Comparison of ENCODE assay signal across 21 cellular contexts in genomic region chr5:136164226-136164625, GRCh38. TPM values are rescaled to one million over a fixed set of nuclear protein-coding genes. Genes with fewer than 3 reads are reported as not detected.
DNase-seq lines count a peak whose midpoint lies in the region; ATAC-seq, FAIRE-seq and TF ChIP-seq lines count a peak whose summit lies in the region.
"Had no signal": no experiment of that assay in that cellular context is flagged by ENCODE, and none has a peak within 500 bp of the region (broad histone marks: within the 10 kb centered on the region; RNA-seq: fewer than 3 reads in every experiment).

No MANE protein-coding gene starts in this region.

- WGBS in GM12878 (ENCODE audit: insufficient coverage, insufficient replicate concordance, low lambda C conversion rate, missing lambda C conversion rate): 91% methylated on average over 1 of the region's 1 CpG
- WGBS in sigmoid colon, 2 donors: 90 to 91% methylated on average over 1 of the region's 1 CpG

- no peak overlapping the region for H3K4me3 Mint-ChIP-seq in activated CD4-positive, alpha-beta memory T cell treated with anti-CD3 and anti-CD28 coated beads for 36 hours
- H3K4me3 Mint-ChIP-seq in activated T-cell treated with anti-CD3 and anti-CD28 coated beads, Interleukin-2, amount 50 U/mL, for 4 hours: no peak overlapping the region
- H3K4me3 Mint-ChIP-seq: GM23338 had no signal

- H3K79me2 ChIP-seq in GM12878 (ENCODE audit: control insufficient read depth, insufficient read depth, low read length): no peaks in the 10 kb centered on the region; the same call in 1 of the 2 replicates

- H3K4me1 ChIP-seq in GM12878 (ENCODE audit: control insufficient read depth, insufficient read depth, low read length) (peaks cover 8% of the 10 kb centered on the region; the same call in 1 of the 2 replicates), sigmoid colon (peaks cover 0 to 18% (median 10%) of the 10 kb centered on the region in 4 donors)

- SMC1A ChIA-PET in GM12878 (lab: Charles Lee; ENCODE audit: uncharacterized antibody, unreplicated experiment): interaction anchor here (0.7 to 3.6 kb wide), 12 partner anchors 16 to 186 kb away, joined by 3 to 12 read pairs (median 3); partner anchors contain the start of gene SMAD5

- H2AFZ ChIP-seq in GM12878 (ENCODE audit: control insufficient read depth, low read depth, low read length): no peak overlapping the region
- H2AFZ ChIP-seq: GM23338 had no signal

- no peaks in the 10 kb centered on the region for H3K27me3 ChIP-seq in GM12878 (replicated peaks in 1 of 2; ENCODE audit: control insufficient read depth in 2 of 2, insufficient read depth in 2 of 2, low read length in 1 of 2)
- no peaks in the 10 kb centered on the region for H3K27me3 ChIP-seq in sigmoid colon

- H3K36me3 Mint-ChIP-seq in activated CD4-positive, alpha-beta memory T cell treated with anti-CD3 and anti-CD28 coated beads for 36 hours: peaks cover 5% of the 10 kb centered on the region
- H3K36me3 Mint-ChIP-seq in activated T-cell treated with anti-CD3 and anti-CD28 coated beads, Interleukin-2, amount 50 U/mL, for 4 hours (ENCODE audit: insufficient read depth): peaks cover 8% of the 10 kb centered on the region

- POLR2A ChIA-PET in GM12878 (lab: Charles Lee): interaction anchor here (0.5 kb wide), 1 partner anchor 39 kb away, joined by 3 read pairs; no protein-coding TSS in a partner anchor
- POLR2A ChIA-PET in activated CD4-positive, alpha-beta memory T cell treated with anti-CD3 and anti-CD28 coated beads for 36 hours (lab: Charles Lee): no interaction called here

- CTCF ChIA-PET in GM12878 (lab: Yijun Ruan, JAX): interaction anchor here (0.8 to 1.7 kb wide), 6 partner anchors 8 to 101 kb away, joined by 3 to 16 read pairs (median 4); no protein-coding TSS in a partner anchor
- CTCF ChIA-PET in activated CD4-positive, alpha-beta memory T cell treated with anti-CD3 and anti-CD28 coated beads for 36 hours (lab: Charles Lee): no interaction called here

- H3K4me3 ChIP-seq in GM12878 (no peak overlapping the region), sigmoid colon (no peak overlapping the region)
- H3K4me3 ChIP-seq: GM23338, K562 had no signal

- no peak for TF ChIP-seq EP300 in GM12878 (IDR thresholded peaks at IDR 0.05; ENCODE audit: borderline replicate concordance in 1 of 2, control insufficient read depth in 1 of 2, low read depth in 2 of 2, low read length in 2 of 2)
- no peak for TF ChIP-seq EP300 in sigmoid colon (IDR thresholded peaks at IDR 0.05)

- H3K27ac ChIP-seq in GM12878 (ENCODE audit: control insufficient read depth, insufficient read depth): no peak overlapping the region
- no peak overlapping the region for H3K27ac ChIP-seq in sigmoid colon
- H3K27ac ChIP-seq: HL-60 had no signal

- intact Hi-C loops in GM12878 (cut with micrococcal nuclease; ENCODE audit: unreplicated experiment): no loop called here
- intact Hi-C loops in activated CD4-positive, alpha-beta memory T cell treated with anti-CD3 and anti-CD28 coated beads for 36 hours (cut with micrococcal nuclease): no loop called here
- intact Hi-C loops in sigmoid colon (cut with DNase I): no loop called here

- TF ChIP-seq POLR2A in GM12878 (IDR thresholded peaks at IDR 0.05; ENCODE audit: low read depth, low read length) (no peak), sigmoid colon (IDR thresholded peaks at IDR 0.05) (no peak)

- no peaks in the 10 kb centered on the region for H4K20me1 ChIP-seq in GM12878 (ENCODE audit: control insufficient read depth, insufficient read depth)

- H3K9me3 Mint-ChIP-seq in activated CD4-positive, alpha-beta memory T cell treated with anti-CD3 and anti-CD28 coated beads for 36 hours: no peaks in the 10 kb centered on the region
- no peaks in the 10 kb centered on the region for H3K9me3 Mint-ChIP-seq in activated T-cell treated with anti-CD3 and anti-CD28 coated beads, Interleukin-2, amount 50 U/mL, for 4 hours
- H3K9me3 Mint-ChIP-seq: GM23338 had no signal

- H3K9me3 ChIP-seq in GM12878 (replicated peaks; ENCODE audit: control insufficient read depth, insufficient read depth, low read length) (no peaks in the 10 kb centered on the region), sigmoid colon (no peaks in the 10 kb centered on the region)
- H3K9me3 ChIP-seq: Caco-2 had no signal

- no peak for TF ChIP-seq RAD21 in GM12878 (IDR thresholded peaks at IDR 0.05; ENCODE audit: insufficient read depth, low read depth, low read length)

- in situ Hi-C loops in GM12878 (cut with MboI): no loop called here

- no peaks in the 10 kb centered on the region for H3K27me3 Mint-ChIP-seq in activated CD4-positive, alpha-beta memory T cell treated with anti-CD3 and anti-CD28 coated beads for 36 hours
- no peaks in the 10 kb centered on the region for H3K27me3 Mint-ChIP-seq in activated T-cell treated with anti-CD3 and anti-CD28 coated beads, Interleukin-2, amount 50 U/mL, for 4 hours (ENCODE audit: low read depth)

- H3K4me2 ChIP-seq in GM12878 (ENCODE audit: control insufficient read depth, insufficient read depth): no peak overlapping the region
- H3K4me2 ChIP-seq: GM23338 had no signal

- no peak overlapping the region for H3K9ac ChIP-seq in GM12878 (ENCODE audit: control insufficient read depth, insufficient read depth, low read length)

- H3K27ac Mint-ChIP-seq in activated CD4-positive, alpha-beta memory T cell treated with anti-CD3 and anti-CD28 coated beads for 36 hours: no peak overlapping the region
- H3K27ac Mint-ChIP-seq: GM23338 had no signal

- peak; percentile 53 for ATAC-seq in GM18511 (IDR thresholded peaks at IDR 0.05; ENCODE audit: unreplicated experiment)
- peak; percentile 43 for ATAC-seq in GM21526 (IDR thresholded peaks at IDR 0.05; ENCODE audit: low FRiP score, unreplicated experiment)
- ATAC-seq in HG03439 (IDR thresholded peaks at IDR 0.05; ENCODE audit: unreplicated experiment): peak; percentile 75
- ATAC-seq in GM12878: peak; percentile 40; the same call in 1 of the 3 replicates
- ATAC-seq in GM21786 (IDR thresholded peaks at IDR 0.05; ENCODE audit: unreplicated experiment): no peak
- ATAC-seq in activated T-cell treated with anti-CD3 and anti-CD28 coated beads, Interleukin-2, amount 50 U/mL, for 4 hours: no peak
- ATAC-seq: GM23338, K562 had no signal

- FAIRE-seq in GM12878 (lab: Jason Lieb, UNC): no peak
- FAIRE-seq: K562 had no signal

- RAD21 ChIA-PET in GM12878 (lab: Charles Lee; ENCODE audit: unreplicated experiment): interaction anchor here (1.6 kb wide), 1 partner anchor 8 kb away, joined by 3 read pairs; no protein-coding TSS in a partner anchor

- DNase-seq in GM12878 (ENCODE audit: low read depth, low spot score) (no peak), sigmoid colon (no peak)
- DNase-seq in activated CD4-positive, alpha-beta memory T cell treated with anti-CD3 and anti-CD28 coated beads for 36 hours: no peak
- no peak for DNase-seq in activated T-cell treated with anti-CD3 and anti-CD28 coated beads, Interleukin-2, amount 50 U/mL, for 4 hours
- DNase-seq: AML-193, Caco-2, NCI-H1105, NCI-H187, NCI-H2171, NCI-H510A treated with DMSO at 0.1 percent for 48 hours, SIG-M5 had no signal

- no peaks in the 10 kb centered on the region; a peak in 1 of 4 replicates for H3K36me3 ChIP-seq in GM12878 (ENCODE audit: control insufficient read depth in 2 of 2, insufficient read depth in 2 of 2, low read length in 1 of 2)
- peaks cover 0 to 41% (median 0%) of the 10 kb centered on the region in 4 donors for H3K36me3 ChIP-seq in sigmoid colon

- TF ChIP-seq CTCF in GM12878 (IDR thresholded peaks at IDR 0.05 in 2 of 3, conservative IDR thresholded peaks at IDR 0.05 in 1 of 3; ENCODE audit: control insufficient read depth in 2 of 3, extremely low read depth in 1 of 3, insufficient read depth in 1 of 3, low read depth in 3 of 3, low read length in 3 of 3) (no peak), sigmoid colon (IDR thresholded peaks at IDR 0.05) (no peak)

- no peaks in the 10 kb centered on the region for H3K4me1 Mint-ChIP-seq in activated CD4-positive, alpha-beta memory T cell treated with anti-CD3 and anti-CD28 coated beads for 36 hours (ENCODE audit: low read depth)
- no peaks in the 10 kb centered on the region for H3K4me1 Mint-ChIP-seq in activated T-cell treated with anti-CD3 and anti-CD28 coated beads, Interleukin-2, amount 50 U/mL, for 4 hours (ENCODE audit: low read depth)
- H3K4me1 Mint-ChIP-seq: GM23338 had no signal

- no TSS peak for BruUV-seq in GM12878 (replicated peaks; lab: Mats Ljungman, UMichigan)

RNA-seq across cellular contexts. Expression of gene SMIM32, which starts 28.7 kb away (rescaled TPM):
- total RNA-seq in GM12878 (2013; cell fraction: nucleolus; rRNA removed): not detected in 2 replicates
- not detected in 2 replicates for total RNA-seq in GM12878 (2014; rRNA removed)
- not detected in 2 replicates for total RNA-seq in GM12878 (2014; rRNA removed; fragmentation: Illumina TruSeq; extraction: Trizol)
- not detected in 2 replicates for total RNA-seq in GM12878 (2021)
- not detected for polyA plus RNA-seq in GM12878 (2011; ENCODE audit: low read depth)
- polyA plus RNA-seq in GM12878 (2011; rRNA removed): not detected in 2 replicates
- polyA plus RNA-seq in GM12878 (2011; cell fraction: cytosol; rRNA removed): not detected in 2 replicates
- polyA plus RNA-seq in GM12878 (2011; cell fraction: nucleus; rRNA removed): not detected in 2 replicates
- not detected in 2 replicates for polyA plus RNA-seq in GM12878 (2012)
- not detected in 2 replicates for polyA plus RNA-seq in GM12878 (2014; fragmentation: Illumina TruSeq; extraction: Trizol)
- not detected for polyA plus RNA-seq in GM12878 (2014; fragmentation: Nextera tagmentation; extraction: Ambion mirVana)
- polyA plus RNA-seq in GM12878 (2014; rRNA removed): not detected in 2 replicates
- polyA plus RNA-seq in GM12878 (2016; fragmentation: Nextera tagmentation; extraction: Ambion mirVana): not detected
- not detected in 2 replicates for polyA minus RNA-seq in GM12878 (2011; rRNA and poly(A)+ RNA removed)
- polyA minus RNA-seq in GM12878 (2011; cell fraction: cytosol; rRNA and poly(A)+ RNA removed): not detected in 2 replicates
- polyA minus RNA-seq in GM12878 (2011; cell fraction: nucleus; rRNA and poly(A)+ RNA removed): not detected in 2 replicates
- total RNA-seq in activated CD4-positive, alpha-beta memory T cell treated with anti-CD3 and anti-CD28 coated beads for 36 hours: not detected
- total RNA-seq in sigmoid colon: under 1 TPM in 1 of 4 donors, not detected in 3; 0.36 TPM
- polyA plus RNA-seq in sigmoid colon: 10 to 100 TPM in 2 of 3 donors, 1 to 10 TPM in 1; 8.6 to 10.8 (median 10.7) TPM
- total RNA-seq in activated T-cell treated with anti-CD3 and anti-CD28 coated beads, Interleukin-2, amount 50 U/mL, for 4 hours: not detected
- total RNA-seq: K562; M059J; RPMI7951; T-helper 2 cell treated with Interferon-gamma antibody and Interleukin-4, amounts not matched to agents 100 ng/mL and 5 ng/mL, for 36 hours had no signal
- polyA plus RNA-seq: K562 had no signal

RNA-seq across cellular contexts. Expression of gene SMAD5, which starts 31.6 kb away (rescaled TPM):
- 145 and 164 TPM in 2 replicates for total RNA-seq in GM12878 (2013; cell fraction: nucleolus; rRNA removed)
- total RNA-seq in GM12878 (2014; rRNA removed) (8.0 and 10.4 TPM in 2 replicates), GM12878 (2014; rRNA removed; fragmentation: Illumina TruSeq; extraction: Trizol) (11.1 and 11.4 TPM in 2 replicates), GM12878 (2021) (14.8 and 15.4 TPM in 2 replicates), sigmoid colon (10 to 100 TPM; 47.6 to 85.0 (median 59.8) TPM)
- 5.4 TPM for polyA plus RNA-seq in GM12878 (2011; ENCODE audit: low read depth)
- polyA plus RNA-seq in GM12878 (2011; rRNA removed) (40.6 and 56.1 TPM in 2 replicates), GM12878 (2014; fragmentation: Illumina TruSeq; extraction: Trizol) (9.2 and 11.1 TPM in 2 replicates), GM12878 (2014; fragmentation: Nextera tagmentation; extraction: Ambion mirVana) (1 to 10 TPM; 3.6 to 7.1 TPM), GM12878 (2014; rRNA removed) (12.4 and 12.5 TPM in 2 replicates), GM12878 (2016; fragmentation: Nextera tagmentation; extraction: Ambion mirVana) (10 to 100 TPM; 14.2 to 16.0 TPM), sigmoid colon (1 to 10 TPM; 4.9 to 9.7 (median 6.6) TPM)
- polyA plus RNA-seq in GM12878 (2011; cell fraction: cytosol; rRNA removed): 16.7 and 22.3 TPM in 2 replicates
- polyA plus RNA-seq in GM12878 (2011; cell fraction: nucleus; rRNA removed): 19.8 and 23.5 TPM in 2 replicates
- polyA plus RNA-seq in GM12878 (2012): 5.0 and 5.7 TPM in 2 replicates
- polyA minus RNA-seq in GM12878 (2011; rRNA and poly(A)+ RNA removed): 45.7 and 59.2 TPM in 2 replicates
- 11.4 and 22.4 TPM in 2 replicates for polyA minus RNA-seq in GM12878 (2011; cell fraction: cytosol; rRNA and poly(A)+ RNA removed)
- polyA minus RNA-seq in GM12878 (2011; cell fraction: nucleus; rRNA and poly(A)+ RNA removed): 21.9 and 33.2 TPM in 2 replicates
- total RNA-seq in activated CD4-positive, alpha-beta memory T cell treated with anti-CD3 and anti-CD28 coated beads for 36 hours: 10 to 100 TPM in 1 of 2 experiments, 1 to 10 TPM in 1; 9.6 to 10.9 TPM
- total RNA-seq in activated T-cell treated with anti-CD3 and anti-CD28 coated beads, Interleukin-2, amount 50 U/mL, for 4 hours: 10 to 100 TPM in 1 of 3 donors, 1 to 10 TPM in 2; 3.5 to 10.1 (median 6.0) TPM

Comparison
In these comparisons a context has a peak if more than half of its experiments do, and no peak if none do; other contexts are left out.
1. ATAC-seq: peak in GM18511 (single experiment), GM21526 (single experiment), HG03439 (single experiment) and GM12878 (single experiment); none in GM21786 (single experiment) and activated T-cell treated with anti-CD3 and anti-CD28 coated beads, Interleukin-2, amount 50 U/mL, for 4 hours (0 of 2).